20 cellular contexts compared by ENCODE assay signal in genomic region chr7:10257438-10257837, GRCh38.
"Had no signal": no experiment of that assay in that cellular context is flagged by ENCODE, and none has a peak within 500 bp of the region (broad histone marks: within the 10 kb centered on the region; RNA-seq: fewer than 3 reads in every experiment).

No MANE protein-coding gene starts in this region.

- H3K9me3 ChIP-seq: gastrocnemius medialis, neutrophil, testis, tibial nerve, upper lobe of right lung, vagina had no signal

- DNase-seq: dermis blood vessel endothelial cell; effector CD4-positive, alpha-beta T cell; endodermal cell; gastrocnemius medialis; heart right ventricle; hypothalamus; kidney glomerular epithelial cell; mammary epithelial cell; mucosa of descending colon; naive thymus-derived CD8-positive, alpha-beta T cell; stimulated activated CD4-positive, alpha-beta T cell treated with anti-CD3 and anti-CD28 coated beads, Interleukin-2, amount 100 ng/mL, for 24 hours; stimulated activated CD4-positive, alpha-beta T cell treated with anti-CD3 and anti-CD28 coated beads, Interleukin-4, amount 100 ng/mL, for 4 hours; stimulated activated naive B cell treated with anti-CD40 and anti-IgM and Interleukin-4, amounts not matched to agents 10 μg/mL and 1 μg/mL and 100 μg/mL, for 72 hours; stimulated activated naive CD8-positive, alpha-beta T cell treated with anti-CD3 and anti-CD28 coated beads, Interleukin-15, amount 100 ng/mL, for 72 hours; testis; upper lobe of right lung had no signal

- H3K27ac Mint-ChIP-seq: endodermal cell; naive thymus-derived CD8-positive, alpha-beta T cell; stimulated activated naive B cell treated with anti-CD40 and anti-IgM and Interleukin-4, amounts not matched to agents 10 μg/mL and 1 μg/mL and 100 μg/mL, for 72 hours; stimulated activated naive CD8-positive, alpha-beta T cell treated with anti-CD3 and anti-CD28 coated beads, Interleukin-15, amount 100 ng/mL, for 72 hours had no signal

- H3K36me3 Mint-ChIP-seq: naive thymus-derived CD8-positive, alpha-beta T cell; stimulated activated naive B cell treated with anti-CD40 and anti-IgM and Interleukin-4, amounts not matched to agents 10 μg/mL and 1 μg/mL and 100 μg/mL, for 72 hours had no signal

- H3K27me3 Mint-ChIP-seq: naive thymus-derived CD8-positive, alpha-beta T cell; stimulated activated naive B cell treated with anti-CD40 and anti-IgM and Interleukin-4, amounts not matched to agents 10 μg/mL and 1 μg/mL and 100 μg/mL, for 72 hours; stimulated activated naive CD8-positive, alpha-beta T cell treated with anti-CD3 and anti-CD28 coated beads, Interleukin-15, amount 100 ng/mL, for 72 hours had no signal

- H3K4me3 Mint-ChIP-seq: endodermal cell; naive thymus-derived CD8-positive, alpha-beta T cell; stimulated activated naive B cell treated with anti-CD40 and anti-IgM and Interleukin-4, amounts not matched to agents 10 μg/mL and 1 μg/mL and 100 μg/mL, for 72 hours; stimulated activated naive CD8-positive, alpha-beta T cell treated with anti-CD3 and anti-CD28 coated beads, Interleukin-15, amount 100 ng/mL, for 72 hours had no signal

- H3K9me3 Mint-ChIP-seq: endodermal cell; stimulated activated naive CD8-positive, alpha-beta T cell treated with anti-CD3 and anti-CD28 coated beads, Interleukin-15, amount 100 ng/mL, for 72 hours had no signal

- H3K27me3 ChIP-seq: gastrocnemius medialis, heart right ventricle, neutrophil, testis, tibial nerve, upper lobe of right lung, vagina had no signal

- H3K4me1 ChIP-seq: gastrocnemius medialis, heart right ventricle, testis, tibial nerve, upper lobe of right lung, vagina had no signal

- H3K4me3 ChIP-seq: gastrocnemius medialis, heart right ventricle, mucosa of descending colon, skin epidermis, testis, tibial nerve, upper lobe of right lung, vagina had no signal

- H3K27ac ChIP-seq: gastrocnemius medialis, heart right ventricle, neutrophil, skin epidermis, testis, tibial nerve, upper lobe of right lung, vagina had no signal

- H3K4me1 Mint-ChIP-seq: endodermal cell; naive thymus-derived CD8-positive, alpha-beta T cell; stimulated activated naive B cell treated with anti-CD40 and anti-IgM and Interleukin-4, amounts not matched to agents 10 μg/mL and 1 μg/mL and 100 μg/mL, for 72 hours; stimulated activated naive CD8-positive, alpha-beta T cell treated with anti-CD3 and anti-CD28 coated beads, Interleukin-15, amount 100 ng/mL, for 72 hours had no signal
